Comparison of ENCODE assay signal across 18 cellular contexts in genomic region chr9:97873877-97874276, GRCh38. TPM values are rescaled to one million over a fixed set of nuclear protein-coding genes. Genes with fewer than 3 reads are reported as not detected.
DNase-seq lines count a peak whose midpoint lies in the region; ATAC-seq and TF ChIP-seq lines count a peak whose summit lies in the region.
"Had no signal": no experiment of that assay in that cellular context is flagged by ENCODE, and none has a peak within 500 bp of the region (broad histone marks: within the 10 kb centered on the region; RNA-seq: fewer than 3 reads in every experiment).

No MANE protein-coding gene starts in this region.

- H3K36me3 ChIP-seq in MG63 (no peaks in the 10 kb centered on the region), upper lobe of right lung (no peaks in the 10 kb centered on the region)
- H3K36me3 ChIP-seq: BE2C, left lung, suprapubic skin, WERI-Rb-1 had no signal

- H3K9me3 ChIP-seq in MG63 (no peaks in the 10 kb centered on the region), upper lobe of right lung (no peaks in the 10 kb centered on the region), H9 (ENCODE audit: control insufficient read depth, low read depth, low read length) (no peaks in the 10 kb centered on the region)
- H3K9me3 ChIP-seq: BE2C, left lung, suprapubic skin had no signal

- H3K36me3 Mint-ChIP-seq in H9 (ENCODE audit: insufficient read depth in 1 of 3, low read depth in 3 of 3): no peaks in the 10 kb centered on the region; a peak in 1 of 7 replicates
- H3K36me3 Mint-ChIP-seq: brain had no signal

- H3K27ac ChIP-seq in upper lobe of right lung: no peak overlapping the region
- no peak overlapping the region for H3K27ac ChIP-seq in H9 (ENCODE audit: insufficient read length, low read depth, low read length)
- H3K27ac ChIP-seq: left lung, SK-N-MC, suprapubic skin, WERI-Rb-1 had no signal

- H2BK120ac ChIP-seq in H9 (ENCODE audit: low read depth, low read length, poor library complexity, severe bottlenecking): no peak overlapping the region

- no peak overlapping the region for H2BK20ac ChIP-seq in H9 (ENCODE audit: low read depth, low read length, poor library complexity, severe bottlenecking)

- no CpG with 5 or more reads among the region's 5 CpGs for WGBS in H9 (ENCODE audit: extremely low coverage, insufficient read length, low lambda C conversion rate)

- no peak overlapping the region for H4K91ac ChIP-seq in H9 (ENCODE audit: insufficient read length, low read depth, low read length)

- H3K14ac ChIP-seq in H9 (ENCODE audit: insufficient read depth, low read length): no peak overlapping the region

- H3K79me1 ChIP-seq in H9 (ENCODE audit: insufficient read depth, low read depth, low read length, poor library complexity, severe bottlenecking): no peaks in the 10 kb centered on the region

- peaks cover 53% of the 10 kb centered on the region for H3K27me3 Mint-ChIP-seq in H9 (ENCODE audit: low read depth)

- H3K27ac Mint-ChIP-seq in H9: no peak overlapping the region
- H3K27ac Mint-ChIP-seq: naive thymus-derived CD4-positive, alpha-beta T cell had no signal

- no peak overlapping the region for H3K4me2 ChIP-seq in H9 (ENCODE audit: insufficient read depth, insufficient read length, low read length)

- DNase-seq in Daoy (ENCODE audit: low read depth): peak; percentile 76
- peak; percentile 48 for DNase-seq in MG63
- DNase-seq in astrocyte of the hippocampus (ENCODE audit: low read depth, low spot score): peak; percentile 52
- peak; percentile 10 for DNase-seq in kidney glomerular epithelial cell (lab: John Stamatoyannopoulos, UW)
- DNase-seq in upper lobe of right lung: no peak
- DNase-seq in GF-D8 (lab: John Stamatoyannopoulos, UW): no peak
- DNase-seq in H9: no peak
- DNase-seq: activated naive CD4-positive, alpha-beta T cell treated with Interleukin-2 at 50 U/mL for 16 hours; BE2C; DMS79; Kasumi-1; left lung; naive thymus-derived CD4-positive, alpha-beta T cell; WERI-Rb-1 had no signal

- H4K5ac ChIP-seq in H9 (ENCODE audit: insufficient read length, low read depth, low read length): no peak overlapping the region

- H2BK5ac ChIP-seq in H9 (ENCODE audit: insufficient read length, low read length): no peak overlapping the region

- H3K4me1 ChIP-seq in upper lobe of right lung (peaks cover 3% of the 10 kb centered on the region), H9 (ENCODE audit: insufficient read depth, low read length) (peaks cover 4% of the 10 kb centered on the region; the same call in 1 of the 2 replicates)
- H3K4me1 ChIP-seq: BE2C had no signal

- TF ChIP-seq CTCF in upper lobe of right lung (IDR thresholded peaks at IDR 0.05): no peak
- no peak for TF ChIP-seq CTCF in H9 (conservative IDR thresholded peaks at IDR 0.05)

- no peaks in the 10 kb centered on the region for H3K27me3 ChIP-seq in MG63
- H3K27me3 ChIP-seq in upper lobe of right lung: no peaks in the 10 kb centered on the region
- no peaks in the 10 kb centered on the region for H3K27me3 ChIP-seq in H9 (ENCODE audit: insufficient read depth, low read length)
- H3K27me3 ChIP-seq: BE2C, suprapubic skin had no signal

- H2BK12ac ChIP-seq in H9 (ENCODE audit: insufficient read length, low read depth, low read length): no peak overlapping the region

- no peak overlapping the region for H2AFZ ChIP-seq in H9 (ENCODE audit: low read length)

- H3K23me2 ChIP-seq in H9 (ENCODE audit: insufficient read length, low read depth, low read length, poor library complexity, severe bottlenecking): no peaks in the 10 kb centered on the region

- no peak overlapping the region for H3T11ph ChIP-seq in H9 (ENCODE audit: low read length)

- H3K4me1 Mint-ChIP-seq in H9: peaks cover 13 to 18% of the 10 kb centered on the region in 2 experiments
- H3K4me1 Mint-ChIP-seq: brain had no signal

- no peak overlapping the region for H3K4ac ChIP-seq in H9 (ENCODE audit: low read depth, low read length)

- H3K4me3 Mint-ChIP-seq in H9: no peak overlapping the region; a peak in 1 of 5 replicates
- H3K4me3 Mint-ChIP-seq: naive thymus-derived CD4-positive, alpha-beta T cell had no signal

- H3K56ac ChIP-seq in H9 (ENCODE audit: insufficient read length, low read depth, low read length): no peak overlapping the region

- ATAC-seq in upper lobe of right lung (no peak), GM18520 (IDR thresholded peaks at IDR 0.05; ENCODE audit: unreplicated experiment) (no peak)
- ATAC-seq: left lung; naive thymus-derived CD4-positive, alpha-beta T cell had no signal

- H3K23ac ChIP-seq in H9 (ENCODE audit: insufficient read length, low read depth, low read length): no peak overlapping the region

- H3K9me3 Mint-ChIP-seq in H9: peaks cover 2 to 4% of the 10 kb centered on the region in 2 experiments; a peak in 3 of 5 replicates

- no peak overlapping the region for H3K18ac ChIP-seq in H9 (ENCODE audit: insufficient read length, low read depth, low read length)

- H2BK15ac ChIP-seq in H9 (ENCODE audit: low read depth, low read length): no peak overlapping the region

- H3K4me3 ChIP-seq in MG63 (no peak overlapping the region), upper lobe of right lung (no peak overlapping the region)
- H3K4me3 ChIP-seq: left lung, SK-N-MC, suprapubic skin had no signal

- H3K9ac ChIP-seq in H9 (ENCODE audit: extremely low read depth, insufficient read length, low read length): no peak overlapping the region

- no peaks in the 10 kb centered on the region for H3K79me2 ChIP-seq in H9 (ENCODE audit: insufficient read depth, low read length)

- no peaks in the 10 kb centered on the region for H4K20me1 ChIP-seq in H9 (ENCODE audit: control insufficient read depth, insufficient read depth, insufficient read length)

- intact Hi-C loops in upper lobe of right lung (cut with DNase I): no loop called here

- H4K8ac ChIP-seq in H9 (replicated peaks; ENCODE audit: insufficient read length, low read depth, low read length): no peak overlapping the region

- H2AK5ac ChIP-seq in H9 (ENCODE audit: insufficient read length, low read length): no peak overlapping the region

RNA-seq across cellular contexts. Expression of gene FOXE1, which starts 20.9 kb away (rescaled TPM):
- total RNA-seq in Daoy (2014; rRNA removed; shearing (Covaris generic)): under 0.01 TPM in 1 of 2 replicates, not detected in the other
- total RNA-seq in MG63 (2014; rRNA removed; shearing (Covaris generic); ENCODE audit: low replicate concordance): not detected in 2 replicates
- total RNA-seq in upper lobe of right lung: not detected
- total RNA-seq in H9 (2021): not detected in 2 replicates
- total RNA-seq: left lung; naive thymus-derived CD4-positive, alpha-beta T cell had no signal

RNA-seq across cellular contexts. Expression of gene TRMO, which starts 48.4 kb away (rescaled TPM):
- 29.5 and 48.0 TPM in 2 replicates for total RNA-seq in Daoy (2014; rRNA removed; shearing (Covaris generic))
- 16.1 and 33.5 TPM in 2 replicates for total RNA-seq in MG63 (2014; rRNA removed; shearing (Covaris generic); ENCODE audit: low replicate concordance)
- total RNA-seq in upper lobe of right lung (17.3 TPM), H9 (2021) (8.0 and 8.6 TPM in 2 replicates)

Comparison
In these comparisons a context has a peak if more than half of its experiments do, and no peak if none do; other contexts are left out.
1. DNase-seq: peak in Daoy (single experiment), MG63 (single experiment), astrocyte of the hippocampus (single experiment) and kidney glomerular epithelial cell (single experiment); none in upper lobe of right lung (single experiment), GF-D8 (single experiment) and H9 (single experiment).